Comparison of ENCODE assay signal across 14 cellular contexts in the genomic region with DNA sequence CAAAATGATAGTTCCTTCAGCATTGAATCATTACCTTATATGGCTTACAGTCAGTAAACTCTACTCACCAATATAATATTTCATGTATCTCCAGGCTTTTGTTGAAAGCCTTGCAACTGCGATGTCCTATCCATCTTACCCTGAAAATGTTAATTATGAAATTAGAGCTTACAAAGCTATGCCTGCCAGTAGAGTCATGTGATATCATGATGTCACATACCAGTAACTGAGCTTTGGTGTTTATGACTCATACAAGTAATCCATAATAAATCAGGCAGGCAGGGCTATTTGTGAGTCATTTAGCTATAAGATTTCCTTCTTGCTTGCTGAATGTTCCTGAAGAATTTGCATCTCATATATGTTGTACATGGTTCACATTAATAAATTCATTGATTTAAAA. TPM values are rescaled to one million over a fixed set of nuclear protein-coding genes. Genes with fewer than 3 reads are reported as not detected.
A peak's percentile ranks its signal among the peaks of the same experiment; 100 is the strongest.
DNase-seq lines count a peak whose midpoint lies in the region; ATAC-seq, FAIRE-seq and TF ChIP-seq lines count a peak whose summit lies in the region.
"Had no signal": no experiment of that assay in that cellular context is flagged by ENCODE, and none has a peak within 500 bp of the region (broad histone marks: within the 10 kb centered on the region; RNA-seq: fewer than 3 reads in every experiment).

No MANE protein-coding gene starts in this region.

- peaks cover 11% of the 10 kb centered on the region for H3K9me3 Mint-ChIP-seq in T-helper 2 cell treated with Interferon-gamma antibody and Interleukin-4, amounts not matched to agents 5 μg/mL and 100 μg/mL, for 36 hours

- H3K9ac ChIP-seq in SK-N-SH: no peak overlapping the region
- H3K9ac ChIP-seq: parathyroid adenoma had no signal

- H3K4me3 ChIP-seq in A549 (no peak overlapping the region), SK-N-SH (ENCODE audit: low read depth in 2 of 2, low read length in 1 of 2) (no peak overlapping the region), OCI-LY7 (ENCODE audit: low read depth, low read length, poor library complexity, severe bottlenecking) (no peak overlapping the region)
- H3K4me3 ChIP-seq: dorsolateral prefrontal cortex had no signal

- H3K36me3 ChIP-seq in SK-N-SH (replicated peaks in 1 of 2; ENCODE audit: control insufficient read depth in 1 of 2, insufficient read depth in 2 of 2, low read length in 1 of 2): no peaks in the 10 kb centered on the region
- no peaks in the 10 kb centered on the region for H3K36me3 ChIP-seq in OCI-LY7 (ENCODE audit: insufficient read depth, low read length)

- H3K9me3 ChIP-seq in A549 (no peaks in the 10 kb centered on the region), SK-N-SH (no peaks in the 10 kb centered on the region), OCI-LY7 (ENCODE audit: low read length) (no peaks in the 10 kb centered on the region)

- no peaks in the 10 kb centered on the region for H3F3A ChIP-seq in SK-N-SH (replicated peaks; ENCODE audit: insufficient read depth)

- intact Hi-C loops in OCI-LY7 (cut with micrococcal nuclease; ENCODE audit: unreplicated experiment): no loop called here

- CTCF ChIA-PET in A549 (lab: Yijun Ruan, JAX) (no interaction called here), HEK293T (lab: Yijun Ruan, JAX) (no interaction called here), SK-N-SH (lab: Yijun Ruan, JAX) (no interaction called here), OCI-LY7 (lab: Charles Lee; ENCODE audit: unreplicated experiment) (no interaction called here)

- H3K4me3 Mint-ChIP-seq in T-helper 2 cell treated with Interferon-gamma antibody and Interleukin-4, amounts not matched to agents 5 μg/mL and 100 μg/mL, for 36 hours: no peak overlapping the region

- H4K20me1 ChIP-seq in SK-N-SH (ENCODE audit: insufficient read depth): no peaks in the 10 kb centered on the region
- no peaks in the 10 kb centered on the region for H4K20me1 ChIP-seq in OCI-LY7 (ENCODE audit: insufficient read depth, low read length)

- TF ChIP-seq RAD21 in A549 (conservative IDR thresholded peaks at IDR 0.05 in 1 of 2, IDR thresholded peaks at IDR 0.05 in 1 of 2) (no peak), SK-N-SH (IDR thresholded peaks at IDR 0.05; ENCODE audit: low read length) (no peak)

- no TSS peak for BruUV-seq in OCI-LY7 (replicated peaks; lab: Mats Ljungman, UMichigan)

- POLR2A ChIA-PET in A549 (lab: Yijun Ruan, JAX) (no interaction called here), HEK293T (lab: Yijun Ruan, JAX) (interaction anchor here (0.9 kb wide), 1 partner anchor 83 kb away, joined by 3 read pairs; no protein-coding TSS in a partner anchor), SK-N-SH (lab: Yijun Ruan, JAX) (no interaction called here), OCI-LY7 (lab: Charles Lee) (interaction anchor here (1.0 kb wide), 1 partner anchor 9 kb away, joined by 3 read pairs; no protein-coding TSS in a partner anchor)

- no peaks in the 10 kb centered on the region for H3K36me3 Mint-ChIP-seq in T-helper 2 cell treated with Interferon-gamma antibody and Interleukin-4, amounts not matched to agents 5 μg/mL and 100 μg/mL, for 36 hours (ENCODE audit: low read depth)

- H3K4me2 ChIP-seq in A549 (no peak overlapping the region; the same call in 2 of the 3 replicates), SK-N-SH (no peak overlapping the region), OCI-LY7 (ENCODE audit: low read length) (no peak overlapping the region)

- TF ChIP-seq CTCF in A549 (IDR thresholded peaks at IDR 0.05) (no peak), SK-N-SH (IDR thresholded peaks at IDR 0.05) (no peak), OCI-LY7 (conservative IDR thresholded peaks at IDR 0.05; ENCODE audit: low read length) (no peak)

- H3K79me2 ChIP-seq in SK-N-SH (ENCODE audit: insufficient read depth): no peaks in the 10 kb centered on the region
- H3K79me2 ChIP-seq in OCI-LY7 (ENCODE audit: insufficient read depth, low read depth, low read length): no peaks in the 10 kb centered on the region
- H3K79me2 ChIP-seq: parathyroid adenoma had no signal

- no peak for FAIRE-seq in A549 (lab: Jason Lieb, UNC)
- FAIRE-seq: TTC549 had no signal

- DNase-seq in A549 (ENCODE audit: low read depth in 1 of 2, low spot score in 1 of 2) (peak in 1 of 2 experiments; percentile 6), HEK293T (ENCODE audit: extremely low spot score) (peak; percentile 20), SK-N-SH (no peak), foreskin melanocyte (peak; percentile 20), OCI-LY7 (ENCODE audit: low spot score) (no peak)
- DNase-seq in T-helper 2 cell treated with Interferon-gamma antibody and Interleukin-4, amounts not matched to agents 5 μg/mL and 100 μg/mL, for 36 hours (ENCODE audit: low spot score): no peak
- DNase-seq: activated T-cell treated with anti-CD3 and anti-CD28 coated beads, Interleukin-2, amount 50 U/mL, for 48 hours; dorsolateral prefrontal cortex; NCI-H510A treated with DMSO at 0.1 percent for 48 hours had no signal

- TF ChIP-seq POLR2A in A549 (IDR thresholded peaks at IDR 0.05; ENCODE audit: low read length): no peak

- no peak overlapping the region for H2AFZ ChIP-seq in SK-N-SH (ENCODE audit: low read depth)
- H2AFZ ChIP-seq in OCI-LY7 (ENCODE audit: low read length): no peak overlapping the region
- H2AFZ ChIP-seq: parathyroid adenoma had no signal

- ATAC-seq in A549 (no peak), GM18502 (IDR thresholded peaks at IDR 0.05; ENCODE audit: poor library complexity, unreplicated experiment) (no peak), HG03457 (IDR thresholded peaks at IDR 0.05; ENCODE audit: unreplicated experiment) (no peak)

- H3K4me1 ChIP-seq in A549 (peaks cover 9% of the 10 kb centered on the region; the same call in 2 of the 3 replicates), SK-N-SH (ENCODE audit: control insufficient read depth in 1 of 2, insufficient read depth in 2 of 2, low read depth in 1 of 2, low read length in 1 of 2) (no peaks in the 10 kb centered on the region; a peak in 1 of 4 replicates), OCI-LY7 (ENCODE audit: insufficient read depth, low read length, poor library complexity, severe bottlenecking) (no peaks in the 10 kb centered on the region)
- H3K4me1 ChIP-seq: parathyroid adenoma had no signal

- H3K27ac ChIP-seq in A549 (no peak overlapping the region), SK-N-SH (ENCODE audit: low read depth in 2 of 2, low read length in 1 of 2) (no peak overlapping the region), OCI-LY7 (ENCODE audit: low read depth, low read length, poor library complexity, severe bottlenecking) (no peak overlapping the region)
- H3K27ac ChIP-seq: C4-2B, dorsolateral prefrontal cortex, parathyroid adenoma had no signal

- 73% methylated on average over 1 of the region's 1 CpG for WGBS in A549 (ENCODE audit: missing lambda C conversion rate)
- WGBS in SK-N-SH (ENCODE audit: low lambda C conversion rate): 12% methylated on average over 1 of the region's 1 CpG

- H3K4me1 Mint-ChIP-seq in T-helper 2 cell treated with Interferon-gamma antibody and Interleukin-4, amounts not matched to agents 5 μg/mL and 100 μg/mL, for 36 hours (ENCODE audit: low read depth): no peaks in the 10 kb centered on the region

- H3K9me2 ChIP-seq in SK-N-SH: no peaks in the 10 kb centered on the region
- no peaks in the 10 kb centered on the region for H3K9me2 ChIP-seq in OCI-LY7 (ENCODE audit: insufficient read depth, low read length)

- no peaks in the 10 kb centered on the region for H3K27me3 ChIP-seq in SK-N-SH (ENCODE audit: insufficient read depth)
- H3K27me3 ChIP-seq: dorsolateral prefrontal cortex had no signal

- TF ChIP-seq EP300 in A549 (IDR thresholded peaks at IDR 0.05): no peak
- TF ChIP-seq EP300 in SK-N-SH (IDR thresholded peaks at IDR 0.05; ENCODE audit: borderline replicate concordance in 1 of 2, low read depth in 1 of 2, low read length in 1 of 2): no peak

- H3K27ac Mint-ChIP-seq in T-helper 2 cell treated with Interferon-gamma antibody and Interleukin-4, amounts not matched to agents 5 μg/mL and 100 μg/mL, for 36 hours: no peak overlapping the region

- no peaks in the 10 kb centered on the region for H3K27me3 Mint-ChIP-seq in T-helper 2 cell treated with Interferon-gamma antibody and Interleukin-4, amounts not matched to agents 5 μg/mL and 100 μg/mL, for 36 hours (ENCODE audit: low read depth)

TF ChIP-seq in HEK293T, 16 proteins besides CTCF, POLR2A, EP300 and RAD21:
- TF ChIP-seq, protein P1, sequence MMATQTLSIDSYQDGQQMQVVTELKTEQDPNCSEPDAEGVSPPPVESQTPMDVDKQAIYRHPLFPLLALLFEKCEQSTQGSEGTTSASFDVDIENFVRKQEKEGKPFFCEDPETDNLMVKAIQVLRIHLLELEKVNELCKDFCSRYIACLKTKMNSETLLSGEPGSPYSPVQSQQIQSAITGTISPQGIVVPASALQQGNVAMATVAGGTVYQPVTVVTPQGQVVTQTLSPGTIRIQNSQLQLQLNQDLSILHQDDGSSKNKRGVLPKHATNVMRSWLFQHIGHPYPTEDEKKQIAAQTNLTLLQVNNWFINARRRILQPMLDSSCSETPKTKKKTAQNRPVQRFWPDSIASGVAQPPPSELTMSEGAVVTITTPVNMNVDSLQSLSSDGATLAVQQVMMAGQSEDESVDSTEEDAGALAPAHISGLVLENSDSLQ (IDR thresholded peaks at IDR 0.05): peak; percentile 87
- no peak for TF ChIP-seq FOXA1 (IDR thresholded peaks at IDR 0.05)

TF ChIP-seq in SK-N-SH, 30 proteins besides CTCF, POLR2A, EP300 and RAD21 (continues in another document):
- TF ChIP-seq, protein P2, sequence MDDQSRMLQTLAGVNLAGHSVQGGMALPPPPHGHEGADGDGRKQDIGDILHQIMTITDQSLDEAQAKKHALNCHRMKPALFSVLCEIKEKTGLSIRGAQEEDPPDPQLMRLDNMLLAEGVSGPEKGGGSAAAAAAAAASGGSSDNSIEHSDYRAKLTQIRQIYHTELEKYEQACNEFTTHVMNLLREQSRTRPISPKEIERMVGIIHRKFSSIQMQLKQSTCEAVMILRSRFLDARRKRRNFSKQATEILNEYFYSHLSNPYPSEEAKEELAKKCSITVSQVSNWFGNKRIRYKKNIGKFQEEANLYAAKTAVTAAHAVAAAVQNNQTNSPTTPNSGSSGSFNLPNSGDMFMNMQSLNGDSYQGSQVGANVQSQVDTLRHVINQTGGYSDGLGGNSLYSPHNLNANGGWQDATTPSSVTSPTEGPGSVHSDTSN (IDR thresholded peaks at IDR 0.05): peak; percentile 66
- TF ChIP-seq POLR2AphosphoS5 (IDR thresholded peaks at IDR 0.05; ENCODE audit: low read depth, low read length) (no peak), JUND (IDR thresholded peaks at IDR 0.05) (peak; percentile 58)

RNA-seq across cellular contexts. Expression of gene FAM83B, which starts 44.9 kb away (rescaled TPM):
- 0.03 and 0.05 TPM in 2 replicates for polyA plus RNA-seq in A549 (2011; rRNA removed)
- not detected in 2 replicates for polyA plus RNA-seq in A549 (2012; cell fraction: cytosol; rRNA removed)
- polyA plus RNA-seq in A549 (2012; cell fraction: nucleus; rRNA removed): not detected in 2 replicates
- polyA plus RNA-seq in A549 (2017; fragmentation: RNase III; extraction: RNeasy Plus Mini Kit Qiagen cat#74134 plus additional on column Dnase treatment): 0.05 to 0.09 TPM in 2 of 3 replicates, not detected in the other
- 0.17 TPM in 1 of 2 replicates, not detected in the other for polyA minus RNA-seq in A549 (2011; rRNA and poly(A)+ RNA removed)
- not detected in 2 replicates for polyA plus RNA-seq in SK-N-SH (2012; rRNA removed)
- polyA plus RNA-seq in SK-N-SH (2012; cell fraction: cytosol; rRNA removed): not detected in 2 replicates
- polyA plus RNA-seq in SK-N-SH (2012; cell fraction: nucleus; rRNA removed): not detected in 2 replicates
- total RNA-seq in OCI-LY7 (2014; rRNA removed; shearing (Covaris generic)): not detected in 2 replicates
- total RNA-seq in OCI-LY7 (2022): not detected in 2 replicates

Comparison
In these comparisons a context has a peak if more than half of its experiments do, and no peak if none do; other contexts are left out.
1. DNase-seq: peak in HEK293T (single experiment) and foreskin melanocyte (single experiment); none in SK-N-SH (single experiment), OCI-LY7 (single experiment) and T-helper 2 cell treated with Interferon-gamma antibody and Interleukin-4, amounts not matched to agents 5 μg/mL and 100 μg/mL, for 36 hours (single experiment).
2. POLR2A ChIA-PET loops: an anchor here in HEK293T (0.9 kb wide) and OCI-LY7 (1.0 kb wide); none called in A549 and SK-N-SH.